Comparison of ENCODE assay signal across 19 cellular contexts in the genomic region with DNA sequence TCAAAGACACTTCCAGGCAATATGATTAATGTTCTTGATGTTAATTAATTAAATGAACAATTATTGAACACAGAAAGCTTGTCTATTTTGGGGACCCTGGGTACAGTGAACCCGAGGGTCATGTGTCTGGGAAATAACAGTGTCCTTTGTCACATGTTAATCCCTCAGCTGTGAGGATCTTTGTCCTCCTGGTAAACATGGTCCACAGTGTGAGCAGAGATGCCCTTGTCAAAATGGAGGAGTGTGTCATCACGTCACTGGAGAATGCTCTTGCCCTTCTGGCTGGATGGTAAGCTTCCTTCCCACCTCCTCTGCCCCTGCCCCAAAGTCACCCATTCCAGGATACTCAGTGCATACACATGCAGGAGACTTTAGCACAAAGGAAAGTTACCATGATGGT.
DNase-seq lines count a peak whose midpoint lies in the region; ATAC-seq and TF ChIP-seq lines count a peak whose summit lies in the region.
"Had no signal": no experiment of that assay in that cellular context is flagged by ENCODE, and none has a peak within 500 bp of the region (broad histone marks: within the 10 kb centered on the region; RNA-seq: fewer than 3 reads in every experiment).

No MANE protein-coding gene starts in this region.

- H3K27ac ChIP-seq in caudate nucleus (ENCODE audit: low read depth, low read length) = peak overlapping the region; percentile 42
- peak overlapping the region; percentile 65 for H3K27ac ChIP-seq in substantia nigra (ENCODE audit: low read depth, low read length, poor library complexity, severe bottlenecking)
- H3K27ac ChIP-seq: GM23248, HL-60 had no signal

- no peak for ATAC-seq in HG03354 (IDR thresholded peaks at IDR 0.05; ENCODE audit: poor library complexity, severe bottlenecking, unreplicated experiment)
- ATAC-seq: GM12878 had no signal

- no peak for TF ChIP-seq POLR2A in erythroblast (IDR thresholded peaks at IDR 0.05; ENCODE audit: low read length)

- no peak for DNase-seq in caudate nucleus (lab: John Stamatoyannopoulos, UW)
- DNase-seq in myocyte (ENCODE audit: low read depth) = peak; percentile 25
- peak in 2 of 49 donors; percentile 8 to 33 for DNase-seq in substantia nigra (lab: John Stamatoyannopoulos, UW)
- DNase-seq in erythroblast (lab: John Stamatoyannopoulos, UW) = no peak
- DNase-seq in AG08396 (ENCODE audit: low spot score) = no peak
- no peak for DNase-seq in AG20443 (ENCODE audit: low spot score)
- DNase-seq: BE2C; C1 segment of cervical spinal cord; CD4-positive, CD25-positive, alpha-beta regulatory T cell; CD8-positive, alpha-beta memory T cell; COR-L47; DMS 273 treated with DMSO at 0.1 percent for 48 hours; DMS53; DND-41; EL; GM23248 had no signal
